In the genomic region with DNA sequence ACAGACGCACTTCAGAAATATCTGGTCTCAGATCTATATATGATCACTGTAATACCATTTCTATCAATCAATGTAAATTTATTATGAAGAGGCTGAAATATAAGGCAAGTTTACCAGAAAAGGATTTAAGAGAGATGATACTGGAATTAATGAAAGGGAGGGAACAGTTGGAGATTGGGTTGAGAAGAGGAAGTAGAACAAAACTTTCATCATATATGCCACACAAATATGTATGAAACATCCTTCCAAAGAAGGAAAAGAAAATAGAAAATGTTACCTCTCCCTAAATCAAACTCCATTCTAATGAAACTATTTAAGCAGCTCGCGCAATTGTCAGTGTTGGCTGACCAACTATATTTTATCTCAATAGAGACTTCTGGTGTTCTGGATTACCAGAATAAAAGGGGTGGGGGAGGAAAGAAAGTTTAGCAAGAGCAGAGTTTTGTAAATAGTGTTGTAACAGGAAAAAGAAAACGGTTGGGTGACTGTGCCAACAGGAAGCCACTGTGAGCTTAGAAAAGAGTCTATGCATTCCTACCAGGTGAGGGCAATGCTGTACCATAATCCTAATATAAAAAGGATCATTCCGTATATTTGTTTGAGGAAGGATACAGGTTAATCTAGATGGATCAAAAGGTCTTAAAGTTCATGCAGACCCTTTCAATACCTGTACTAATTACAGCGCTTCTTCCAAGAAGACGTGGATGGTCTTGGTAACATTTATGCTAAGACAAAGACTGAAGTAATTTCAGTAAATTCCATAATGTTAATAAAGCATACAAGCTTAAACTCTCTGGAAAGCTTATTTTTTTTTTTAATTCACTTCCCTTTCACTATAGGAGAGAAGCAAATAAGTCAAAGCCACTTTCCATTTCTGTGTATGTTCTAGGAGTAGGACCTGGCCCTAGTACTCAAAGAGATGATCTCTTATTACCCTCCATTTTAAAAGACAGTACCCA, we compare ENCODE assay signal across 8 cellular contexts. TPM values are rescaled to one million over a fixed set of nuclear protein-coding genes. Genes with fewer than 3 reads are reported as not detected.
DNase-seq lines count a peak whose midpoint lies in the region; ATAC-seq, FAIRE-seq and TF ChIP-seq lines count a peak whose summit lies in the region.

No MANE protein-coding gene starts in this region.

- H3K4me1 ChIP-seq in endothelial cell of umbilical vein (ENCODE audit: control insufficient read depth, extremely low read depth, insufficient read depth, low read length): peaks cover 20% of the 10 kb centered on the region

- peak; percentile 59 to 62 for TF ChIP-seq CTCF in endothelial cell of umbilical vein (IDR thresholded peaks at IDR 0.05; ENCODE audit: extremely low read depth in 1 of 2, insufficient read depth in 1 of 2, low read depth in 1 of 2, low read length in 2 of 2)

- peak overlapping the region in 5 of 6 donors; percentile 43 to 84 (median 77) for H3K27ac Mint-ChIP-seq in naive B cell

- H3K9ac ChIP-seq in SK-N-MC (ENCODE audit: insufficient read length) (peak overlapping the region; percentile 24), endothelial cell of umbilical vein (replicated peaks; ENCODE audit: extremely low read depth, insufficient read depth, low read length) (peak overlapping the region; percentile 35)

- no peaks in the 10 kb centered on the region for H4K20me1 ChIP-seq in endothelial cell of umbilical vein (replicated peaks; ENCODE audit: control insufficient read depth, extremely low read depth, insufficient read depth, low read length)

- H3K36me3 ChIP-seq in SK-N-MC (ENCODE audit: insufficient read depth, low read length) (peaks cover 43% of the 10 kb centered on the region), endothelial cell of umbilical vein (ENCODE audit: control insufficient read depth in 2 of 2, extremely low read depth in 1 of 2, insufficient read depth in 2 of 2, low read length in 2 of 2) (peaks cover 0 to 4% of the 10 kb centered on the region in 2 experiments)

- peaks cover 4% of the 10 kb centered on the region for H3K79me2 ChIP-seq in endothelial cell of umbilical vein (ENCODE audit: control insufficient read depth, insufficient read depth, low read length)

- dilution Hi-C loops in endothelial cell of umbilical vein (cut with MboI; ENCODE audit: extremely low pct_ligation_motif_present, low sequenced_read_pairs): no loop called here

- peak; percentile 87 for FAIRE-seq in endothelial cell of umbilical vein (lab: Jason Lieb, UNC)

- H3K27ac ChIP-seq in SK-N-MC: peak overlapping the region; percentile 67
- H3K27ac ChIP-seq in endothelial cell of umbilical vein (ENCODE audit: insufficient read depth, low read depth, low read length): peak overlapping the region; percentile 62

- peak; percentile 70 for DNase-seq in Daoy (ENCODE audit: low read depth)
- peak; percentile 76 for DNase-seq in Jurkat, Clone E6-1 (ENCODE audit: low read depth, low spot score)
- peak; percentile 45 for DNase-seq in SK-N-MC (ENCODE audit: low read depth, low spot score)
- DNase-seq in endothelial cell of umbilical vein (ENCODE audit: low read depth, low spot score): peak; percentile 88
- DNase-seq in naive B cell: no peak
- no peak for DNase-seq in retina

- peaks cover 4 to 23% (median 14%) of the 10 kb centered on the region in 7 donors for H3K9me3 Mint-ChIP-seq in naive B cell

- POLR2A ChIA-PET in endothelial cell of umbilical vein (lab: Charles Lee): interaction anchor here (0.6 to 1.3 kb wide), 3 partner anchors 24 to 592 kb away, joined by 3 to 10 read pairs (median 5); a partner anchor contains a TSS

- no peaks in the 10 kb centered on the region for H3K27me3 ChIP-seq in endothelial cell of umbilical vein (ENCODE audit: control insufficient read depth in 2 of 2, insufficient read depth in 2 of 2, low read length in 2 of 2)

- CTCF ChIA-PET in endothelial cell of umbilical vein (lab: Charles Lee): interaction anchor here (0.6 to 3.2 kb wide), 44 partner anchors 14 to 716 kb away, joined by 3 to 38 read pairs (median 5); a partner anchor contains a TSS

- H3K36me3 Mint-ChIP-seq in naive B cell: peaks cover 20 to 45% of the 10 kb centered on the region in 2 donors

- intact Hi-C loops in endothelial cell of umbilical vein (cut with micrococcal nuclease): loop anchor here (1.0 to 5.0 kb wide), 8 partner anchors 24 to 716 kb away; a partner anchor contains a TSS

- H3K9me3 ChIP-seq in SK-N-MC (ENCODE audit: low read depth, low read length) (no peaks in the 10 kb centered on the region; the same call in none of the 2 replicates), endothelial cell of umbilical vein (replicated peaks; ENCODE audit: control insufficient read depth, insufficient read depth, low read length) (peaks cover 6% of the 10 kb centered on the region)

- H3K4me1 Mint-ChIP-seq in naive B cell: peaks cover 20 to 27% (median 20%) of the 10 kb centered on the region in 3 donors

- no peaks in the 10 kb centered on the region for H3K9me1 ChIP-seq in endothelial cell of umbilical vein (replicated peaks; ENCODE audit: control insufficient read depth, extremely low read depth, insufficient read depth, low read length)

- peak; percentile 57 for ATAC-seq in naive B cell (ENCODE audit: low read depth in 2 of 2)
- ATAC-seq in GM18870 (IDR thresholded peaks at IDR 0.05; ENCODE audit: unreplicated experiment): no peak
- ATAC-seq in HG02623 (IDR thresholded peaks at IDR 0.05; ENCODE audit: unreplicated experiment): no peak

- no peak overlapping the region; the same call in 1 of the 2 replicates for H3K4me3 ChIP-seq in Jurkat, Clone E6-1 (ENCODE audit: low read length)
- H3K4me3 ChIP-seq in SK-N-MC: no peak overlapping the region
- H3K4me3 ChIP-seq in endothelial cell of umbilical vein (replicated peaks in 1 of 3; ENCODE audit: insufficient read depth in 1 of 3, low read depth in 1 of 3, low read length in 3 of 3): peak overlapping the region in 1 of 3 experiments; percentile 46

- H3K4me2 ChIP-seq in endothelial cell of umbilical vein (ENCODE audit: insufficient read depth, low read length): peak overlapping the region; percentile 94

- BruUV-seq in endothelial cell of umbilical vein (replicated peaks; lab: Mats Ljungman, UMichigan): no TSS peak

- TF ChIP-seq POLR2A in endothelial cell of umbilical vein (IDR thresholded peaks at IDR 0.05; ENCODE audit: low read depth, low read length): peak; percentile 23

- peak overlapping the region in 2 of 8 donors; percentile 30 to 35 for H3K4me3 Mint-ChIP-seq in naive B cell

- H2AFZ ChIP-seq in endothelial cell of umbilical vein (ENCODE audit: low read depth, low read length): peak overlapping the region; percentile 49

- H3K27me3 Mint-ChIP-seq in naive B cell: no peaks in the 10 kb centered on the region

TF ChIP-seq in endothelial cell of umbilical vein, 7 proteins besides CTCF, POLR2A, EP300 and RAD21 (continues in another document):
- no peak for TF ChIP-seq MYC (IDR thresholded peaks at IDR 0.05; ENCODE audit: low read depth, low read length)
- TF ChIP-seq, protein P1, sequence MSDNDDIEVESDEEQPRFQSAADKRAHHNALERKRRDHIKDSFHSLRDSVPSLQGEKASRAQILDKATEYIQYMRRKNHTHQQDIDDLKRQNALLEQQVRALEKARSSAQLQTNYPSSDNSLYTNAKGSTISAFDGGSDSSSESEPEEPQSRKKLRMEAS (IDR thresholded peaks at IDR 0.05; ENCODE audit: insufficient read depth, insufficient read length): no peak
- peak; percentile 28 for TF ChIP-seq FOS (IDR thresholded peaks at IDR 0.05; ENCODE audit: borderline replicate concordance, insufficient read depth, low read length)
- peak; percentile 43 for TF ChIP-seq POLR2AphosphoS5 (IDR thresholded peaks at IDR 0.05; ENCODE audit: insufficient read depth, low read depth, low read length)

RNA-seq across cellular contexts. Expression of a gene that starts 14.5 kb away (rescaled TPM):
- 17.0 and 36.6 TPM in 2 replicates for total RNA-seq in Daoy (2014; rRNA removed; shearing (Covaris generic))
- 50.0 TPM for polyA plus RNA-seq in Jurkat, Clone E6-1 (2012; ENCODE audit: insufficient read depth, insufficient read length)
- 34.0 and 35.6 TPM in 2 replicates for total RNA-seq in endothelial cell of umbilical vein
- polyA plus RNA-seq in endothelial cell of umbilical vein (3.4 and 4.0 TPM in 2 replicates), naive B cell (ENCODE audit: low read depth in 6 of 6) (10 to 100 TPM; 35.8 to 51.2 (median 40.6) TPM)
- 8.2 and 10.1 TPM in 2 replicates for polyA plus RNA-seq in endothelial cell of umbilical vein (2011; cell fraction: cytosol; rRNA removed)
- 2.7 and 4.8 TPM in 2 replicates for polyA plus RNA-seq in endothelial cell of umbilical vein (2011; cell fraction: nucleus; rRNA removed)
- 42.7 and 61.2 TPM in 2 replicates for polyA plus RNA-seq in endothelial cell of umbilical vein (2012)
- polyA minus RNA-seq in endothelial cell of umbilical vein: 1.8 and 2.3 TPM in 2 replicates
- polyA minus RNA-seq in endothelial cell of umbilical vein (2011; cell fraction: cytosol; rRNA and poly(A)+ RNA removed): 2.9 TPM
- polyA minus RNA-seq in endothelial cell of umbilical vein (2011; cell fraction: nucleus; rRNA and poly(A)+ RNA removed): 1.9 and 3.3 TPM in 2 replicates

RNA-seq across cellular contexts. Expression of a gene that starts 24.7 kb away (rescaled TPM):
- 130 and 135 TPM in 2 replicates for total RNA-seq in Daoy (2014; rRNA removed; shearing (Covaris generic))
- 28.9 TPM for polyA plus RNA-seq in Jurkat, Clone E6-1 (2012; ENCODE audit: insufficient read depth, insufficient read length)
- total RNA-seq in endothelial cell of umbilical vein: 74.1 and 78.1 TPM in 2 replicates
- polyA plus RNA-seq in endothelial cell of umbilical vein (363 and 370 TPM in 2 replicates), naive B cell (ENCODE audit: low read depth in 6 of 6) (100 to 1,000 TPM; 368 to 703 (median 513) TPM)
- polyA plus RNA-seq in endothelial cell of umbilical vein (2011; cell fraction: cytosol; rRNA removed): 148 and 198 TPM in 2 replicates
- 62.3 and 69.5 TPM in 2 replicates for polyA plus RNA-seq in endothelial cell of umbilical vein (2011; cell fraction: nucleus; rRNA removed)
- 72.7 and 85.8 TPM in 2 replicates for polyA plus RNA-seq in endothelial cell of umbilical vein (2012)
- polyA minus RNA-seq in endothelial cell of umbilical vein: 75.8 and 76.8 TPM in 2 replicates
- 24.6 TPM for polyA minus RNA-seq in endothelial cell of umbilical vein (2011; cell fraction: cytosol; rRNA and poly(A)+ RNA removed)
- 28.7 and 32.6 TPM in 2 replicates for polyA minus RNA-seq in endothelial cell of umbilical vein (2011; cell fraction: nucleus; rRNA and poly(A)+ RNA removed)

RNA-seq across cellular contexts. Expression of a gene that starts 43.9 kb away (rescaled TPM):
- total RNA-seq in Daoy (2014; rRNA removed; shearing (Covaris generic)): 0.09 and 0.17 TPM in 2 replicates
- polyA plus RNA-seq in Jurkat, Clone E6-1 (2012; ENCODE audit: insufficient read depth, insufficient read length): not detected
- total RNA-seq in endothelial cell of umbilical vein: 7.4 and 8.5 TPM in 2 replicates
- polyA plus RNA-seq in endothelial cell of umbilical vein (2.0 and 2.3 TPM in 2 replicates), naive B cell (ENCODE audit: low read depth in 6 of 6) (1 to 10 TPM in 5 of 6 donors, not detected in 1; 1.7 to 7.3 (median 2.1) TPM)
- 3.0 and 3.2 TPM in 2 replicates for polyA plus RNA-seq in endothelial cell of umbilical vein (2011; cell fraction: cytosol; rRNA removed)
- polyA plus RNA-seq in endothelial cell of umbilical vein (2011; cell fraction: nucleus; rRNA removed): 6.9 and 7.4 TPM in 2 replicates
- polyA plus RNA-seq in endothelial cell of umbilical vein (2012): 1.2 and 2.1 TPM in 2 replicates
- polyA minus RNA-seq in endothelial cell of umbilical vein: 6.3 and 11.1 TPM in 2 replicates
- not detected for polyA minus RNA-seq in endothelial cell of umbilical vein (2011; cell fraction: cytosol; rRNA and poly(A)+ RNA removed)
- polyA minus RNA-seq in endothelial cell of umbilical vein (2011; cell fraction: nucleus; rRNA and poly(A)+ RNA removed): 6.0 and 7.9 TPM in 2 replicates

Comparison
In these comparisons a context has a peak if more than half of its experiments do, and no peak if none do; other contexts are left out.
1. DNase-seq: peak in Daoy (single experiment), Jurkat, Clone E6-1 (single experiment), SK-N-MC (single experiment) and endothelial cell of umbilical vein (single experiment); none in naive B cell (single experiment) and retina (single experiment).
2. ATAC-seq: peak in naive B cell (2 of 2); none in GM18870 (single experiment) and HG02623 (single experiment).